1 cellular context compared by ENCODE assay signal in genomic region chr2:172085460-172086159, GRCh38.
A peak's percentile ranks its signal among the peaks of the same experiment; 100 is the strongest.
TF ChIP-seq lines count a peak whose summit lies in the region.

DLX1 (plus strand) TSS chr2:172085507; CDS start chr2:172085678, 171 bp downstream.

TF ChIP-seq in HEK293, 187 proteins besides CTCF, POLR2A, EP300 and RAD21 (continued from another document):
- TF ChIP-seq, protein P1, sequence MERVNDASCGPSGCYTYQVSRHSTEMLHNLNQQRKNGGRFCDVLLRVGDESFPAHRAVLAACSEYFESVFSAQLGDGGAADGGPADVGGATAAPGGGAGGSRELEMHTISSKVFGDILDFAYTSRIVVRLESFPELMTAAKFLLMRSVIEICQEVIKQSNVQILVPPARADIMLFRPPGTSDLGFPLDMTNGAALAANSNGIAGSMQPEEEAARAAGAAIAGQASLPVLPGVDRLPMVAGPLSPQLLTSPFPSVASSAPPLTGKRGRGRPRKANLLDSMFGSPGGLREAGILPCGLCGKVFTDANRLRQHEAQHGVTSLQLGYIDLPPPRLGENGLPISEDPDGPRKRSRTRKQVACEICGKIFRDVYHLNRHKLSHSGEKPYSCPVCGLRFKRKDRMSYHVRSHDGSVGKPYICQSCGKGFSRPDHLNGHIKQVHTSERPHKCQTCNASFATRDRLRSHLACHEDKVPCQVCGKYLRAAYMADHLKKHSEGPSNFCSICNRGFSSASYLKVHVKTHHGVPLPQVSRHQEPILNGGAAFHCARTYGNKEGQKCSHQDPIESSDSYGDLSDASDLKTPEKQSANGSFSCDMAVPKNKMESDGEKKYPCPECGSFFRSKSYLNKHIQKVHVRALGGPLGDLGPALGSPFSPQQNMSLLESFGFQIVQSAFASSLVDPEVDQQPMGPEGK (tag by site-specific recombination; IDR thresholded peaks at IDR 0.05): peak; percentile 66
- peak; percentile 93 for TF ChIP-seq ZNF600 (tag by site-specific recombination; IDR thresholded peaks at IDR 0.05)
- TF ChIP-seq ZBTB48 (tag by site-specific recombination; IDR thresholded peaks at IDR 0.05): 0 out of 2 replicates have a peak, but pooled peaks have one; percentile 31
- 0 out of 2 replicates have a peak, but pooled peaks have one; percentile 47 for TF ChIP-seq HIC1 (tag by site-specific recombination; IDR thresholded peaks at IDR 0.05)
- TF ChIP-seq ZNF830 (tag by site-specific recombination; IDR thresholded peaks at IDR 0.05; ENCODE audit: low read depth): no peak
- TF ChIP-seq ZNF792 (tag by site-specific recombination; IDR thresholded peaks at IDR 0.05): no peak; the same call in 1 of the 2 replicates
